Comparison of ENCODE assay signal across 9 cellular contexts in genomic region chr14:74528406-74528805, GRCh38.
"Had no signal": no experiment of that assay in that cellular context is flagged by ENCODE, and none has a peak within 500 bp of the region (broad histone marks: within the 10 kb centered on the region; RNA-seq: fewer than 3 reads in every experiment).

No MANE protein-coding gene starts in this region.

- H3K4me3 Mint-ChIP-seq: GM23338, H9, IgD-negative memory B cell had no signal

- H3K4me2 ChIP-seq: GM23338 had no signal

- ATAC-seq: GM23338 had no signal

- H3K4me3 ChIP-seq: GM23338 had no signal

- FAIRE-seq: H1, H54, HepG2 had no signal

- H3K27ac ChIP-seq: HL-60 had no signal

- H3K27ac Mint-ChIP-seq: GM23338, H9, IgD-negative memory B cell had no signal

- H3K36me3 Mint-ChIP-seq: IgD-negative memory B cell had no signal

- DNase-seq: H9, HCEC 1CT, KBM-7 had no signal
